In genomic region chrX:20523626-20524312, GRCh38 we compare ENCODE assay signal across 17 cellular contexts.
DNase-seq lines count a peak whose midpoint lies in the region; ATAC-seq and TF ChIP-seq lines count a peak whose summit lies in the region.
"Had no signal": no experiment of that assay in that cellular context is flagged by ENCODE, and none has a peak within 500 bp of the region (broad histone marks: within the 10 kb centered on the region; RNA-seq: fewer than 3 reads in every experiment).

No MANE protein-coding gene starts in this region.

- no TSS peak for BruUV-seq in A673 (replicated peaks; lab: Mats Ljungman, UMichigan)

- no peak overlapping the region for H2AFZ ChIP-seq in DND-41 (ENCODE audit: low read depth, low read length)
- no peak overlapping the region for H2AFZ ChIP-seq in Loucy (ENCODE audit: low read length)

- no peaks in the 10 kb centered on the region for H3K36me3 ChIP-seq in DND-41 (ENCODE audit: insufficient read depth, low read length)
- H3K36me3 ChIP-seq in Loucy (ENCODE audit: insufficient read depth, low read length) = no peaks in the 10 kb centered on the region
- H3K36me3 ChIP-seq in A673 (ENCODE audit: insufficient read depth, low read length, poor library complexity, severe bottlenecking) = no peaks in the 10 kb centered on the region
- H3K36me3 ChIP-seq: gastroesophageal sphincter, HAP-1, right lobe of liver had no signal

- no peak overlapping the region for H3K4me3 ChIP-seq in DND-41 (ENCODE audit: low read depth in 1 of 2, low read length in 2 of 2)
- H3K4me3 ChIP-seq in Loucy (ENCODE audit: low read length, poor library complexity, severe bottlenecking) = no peak overlapping the region
- no peak overlapping the region for H3K4me3 ChIP-seq in A673 (ENCODE audit: low read depth, low read length, poor library complexity, severe bottlenecking)
- H3K4me3 ChIP-seq: gastroesophageal sphincter, HAP-1, right lobe of liver had no signal

- peaks cover 8% of the 10 kb centered on the region for H3K27me3 Mint-ChIP-seq in activated naive CD8-positive, alpha-beta T cell treated with anti-CD3 and anti-CD28 coated beads, Interleukin-2, amount 10 ng/mL, durations not matched to agents 7 days and 5 days

- H3K9me2 ChIP-seq in Loucy (replicated peaks; ENCODE audit: low read depth, low read length) = no peaks in the 10 kb centered on the region

- peak overlapping the region; percentile 35 for H3K4me3 Mint-ChIP-seq in activated naive CD8-positive, alpha-beta T cell treated with anti-CD3 and anti-CD28 coated beads, Interleukin-2, amount 10 ng/mL, durations not matched to agents 7 days and 5 days
- H3K4me3 Mint-ChIP-seq: memory B cell had no signal

- H3K9ac ChIP-seq in DND-41 (ENCODE audit: low read depth, low read length) (no peak overlapping the region), Loucy (ENCODE audit: low read depth, low read length, poor library complexity, severe bottlenecking) (no peak overlapping the region)

- H3K9me3 ChIP-seq in DND-41 (ENCODE audit: insufficient read depth, low read length, severe bottlenecking) = no peaks in the 10 kb centered on the region
- no peaks in the 10 kb centered on the region for H3K9me3 ChIP-seq in Loucy (ENCODE audit: insufficient read depth, low read depth, low read length)
- H3K9me3 ChIP-seq in A673 (ENCODE audit: low read depth, low read length, poor library complexity, severe bottlenecking) = no peaks in the 10 kb centered on the region
- H3K9me3 ChIP-seq: gastroesophageal sphincter, HAP-1, right lobe of liver had no signal

- no peaks in the 10 kb centered on the region for H3K9me3 Mint-ChIP-seq in activated naive CD8-positive, alpha-beta T cell treated with anti-CD3 and anti-CD28 coated beads, Interleukin-2, amount 10 ng/mL, durations not matched to agents 7 days and 5 days
- H3K9me3 Mint-ChIP-seq: memory B cell had no signal

- peaks cover 17% of the 10 kb centered on the region for H3K4me1 Mint-ChIP-seq in activated naive CD8-positive, alpha-beta T cell treated with anti-CD3 and anti-CD28 coated beads, Interleukin-2, amount 10 ng/mL, durations not matched to agents 7 days and 5 days
- H3K4me1 Mint-ChIP-seq: memory B cell had no signal

- no peak for TF ChIP-seq CTCF in DND-41 (IDR thresholded peaks at IDR 0.05; ENCODE audit: borderline replicate concordance, extremely low read depth, low read length, poor library complexity, severe bottlenecking)
- no peak for TF ChIP-seq CTCF in Loucy (conservative IDR thresholded peaks at IDR 0.05; ENCODE audit: low read length)
- no peak for TF ChIP-seq CTCF in A673 (conservative IDR thresholded peaks at IDR 0.05; ENCODE audit: low read depth, low read length)

- no peaks in the 10 kb centered on the region for H3K79me2 ChIP-seq in DND-41 (ENCODE audit: insufficient read depth, low read length)
- H3K79me2 ChIP-seq in Loucy (ENCODE audit: insufficient read depth, low read length) = no peaks in the 10 kb centered on the region

- H3K27ac ChIP-seq in DND-41 (ENCODE audit: low read length) (no peak overlapping the region), A673 (ENCODE audit: low read depth, low read length, poor library complexity, severe bottlenecking) (no peak overlapping the region)
- H3K27ac ChIP-seq: gastroesophageal sphincter, right lobe of liver had no signal

- H4K20me1 ChIP-seq in DND-41 (ENCODE audit: insufficient read depth, low read length) (no peaks in the 10 kb centered on the region), Loucy (ENCODE audit: insufficient read depth, low read length, poor library complexity, severe bottlenecking) (no peaks in the 10 kb centered on the region)

- no peaks in the 10 kb centered on the region for H3F3A ChIP-seq in Loucy (ENCODE audit: low read depth)

- H3K27ac Mint-ChIP-seq in activated naive CD8-positive, alpha-beta T cell treated with anti-CD3 and anti-CD28 coated beads, Interleukin-2, amount 10 ng/mL, durations not matched to agents 7 days and 5 days = peak overlapping the region; percentile 25
- H3K27ac Mint-ChIP-seq: memory B cell had no signal

- no peaks in the 10 kb centered on the region for H3K36me3 Mint-ChIP-seq in activated naive CD8-positive, alpha-beta T cell treated with anti-CD3 and anti-CD28 coated beads, Interleukin-2, amount 10 ng/mL, durations not matched to agents 7 days and 5 days
- H3K36me3 Mint-ChIP-seq: memory B cell had no signal

- DNase-seq in DND-41 (peak; percentile 28), DMS79 treated with DMSO at 0.1 percent for 48 hours (lab: John Stamatoyannopoulos, UW) (no peak), inferior parietal cortex (ENCODE audit: extremely low spot score) (no peak), A673 (ENCODE audit: low spot score) (no peak)
- DNase-seq in activated naive CD8-positive, alpha-beta T cell treated with anti-CD3 and anti-CD28 coated beads, Interleukin-2, amount 10 ng/mL, durations not matched to agents 7 days and 5 days = no peak
- DNase-seq: activated CD4-positive, CD25-positive, alpha-beta regulatory T cell; activated gamma-delta T cell treated with Interleukin-2 at 50 U/mL for 16 hours; NCI-H1092; PC-3; right lobe of liver; stimulated activated CD4-positive, alpha-beta T cell treated with anti-CD3 and anti-CD28 coated beads, Interleukin-2, amount 100 ng/mL, for 48 hours had no signal

- POLR2A ChIA-PET in activated naive CD8-positive, alpha-beta T cell treated with anti-CD3 and anti-CD28 coated beads, Interleukin-2, amount 10 ng/mL, durations not matched to agents 7 days and 5 days (lab: Charles Lee) = interaction anchor here (0.5 kb wide), 1 partner anchor 60 kb away, joined by 3 read pairs; no protein-coding TSS in a partner anchor
- POLR2A ChIA-PET in A673 (lab: Charles Lee; ENCODE audit: low non-redundant PET) = no interaction called here

- ATAC-seq in DND-41 (ENCODE audit: insufficient read depth, low read depth) (peak; percentile 92), GM19043 (IDR thresholded peaks at IDR 0.05; ENCODE audit: low read depth, unreplicated experiment) (peak; percentile 45), HG03378 (IDR thresholded peaks at IDR 0.05; ENCODE audit: unreplicated experiment) (no peak)
- ATAC-seq in activated naive CD8-positive, alpha-beta T cell treated with anti-CD3 and anti-CD28 coated beads, Interleukin-2, amount 10 ng/mL, durations not matched to agents 7 days and 5 days (ENCODE audit: low read depth) = peak; percentile 92
- ATAC-seq: gastroesophageal sphincter, PC-3, right lobe of liver had no signal

- no peaks in the 10 kb centered on the region for H3K27me3 ChIP-seq in DND-41 (ENCODE audit: insufficient read depth, low read length, poor library complexity)
- no peaks in the 10 kb centered on the region for H3K27me3 ChIP-seq in Loucy (ENCODE audit: insufficient read depth, low read length, poor library complexity, severe bottlenecking)
- H3K27me3 ChIP-seq in A673 (replicated peaks; ENCODE audit: insufficient read depth, low read depth, low read length, poor library complexity) = no peaks in the 10 kb centered on the region
- H3K27me3 ChIP-seq: gastroesophageal sphincter had no signal

- CTCF ChIA-PET in A673 (lab: Charles Lee) = no interaction called here

- H3K4me1 ChIP-seq in DND-41 (ENCODE audit: insufficient read depth, low read length) (peaks cover 7% of the 10 kb centered on the region), Loucy (ENCODE audit: insufficient read depth, low read length, poor library complexity, severe bottlenecking) (no peaks in the 10 kb centered on the region), A673 (ENCODE audit: insufficient read depth, low read length, poor library complexity, severe bottlenecking) (peaks cover 10% of the 10 kb centered on the region)
- H3K4me1 ChIP-seq: HAP-1, right lobe of liver had no signal

- H3K4me2 ChIP-seq in DND-41 (ENCODE audit: insufficient read depth, low read length) (no peak overlapping the region), Loucy (ENCODE audit: low read depth, low read length, poor library complexity, severe bottlenecking) (peak overlapping the region; percentile 24)

- intact Hi-C loops in A673 (cut with micrococcal nuclease; ENCODE audit: unreplicated experiment) = loop anchor here (10.0 kb wide), 1 partner anchor 1671 kb away; no protein-coding TSS in a partner anchor
